10 cellular contexts compared by ENCODE assay signal in the genomic region with DNA sequence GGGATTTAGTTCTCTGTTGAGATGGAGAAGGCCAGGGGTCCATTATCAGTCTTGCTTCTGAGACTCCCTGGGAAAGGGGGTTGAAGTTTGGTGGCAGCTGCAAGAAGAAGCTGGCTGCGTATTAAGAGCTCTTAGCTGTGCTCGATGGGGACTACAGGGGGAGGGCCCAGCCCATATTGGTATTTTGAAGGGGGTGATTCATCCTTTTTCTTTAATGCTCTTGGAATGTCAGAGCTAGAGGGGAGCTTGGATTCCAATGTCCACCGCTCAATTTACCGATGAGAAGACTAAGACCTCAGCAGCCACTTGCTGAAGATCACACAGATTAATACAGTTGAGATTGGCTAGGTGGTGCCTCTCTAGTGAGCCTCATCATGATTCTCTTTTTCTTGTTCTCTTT. TPM values are rescaled to one million over a fixed set of nuclear protein-coding genes. Genes with fewer than 3 reads are reported as not detected.
DNase-seq lines count a peak whose midpoint lies in the region; ATAC-seq, FAIRE-seq and TF ChIP-seq lines count a peak whose summit lies in the region.
"Had no signal": no experiment of that assay in that cellular context is flagged by ENCODE, and none has a peak within 500 bp of the region (broad histone marks: within the 10 kb centered on the region; RNA-seq: fewer than 3 reads in every experiment).

No MANE protein-coding gene starts in this region.

- no peak for FAIRE-seq in urothelium cell line (lab: Jason Lieb, UNC)

- TF ChIP-seq CTCF in cardiac muscle cell (IDR thresholded peaks at IDR 0.05; ENCODE audit: low read depth, low read length) (no peak), heart right ventricle (IDR thresholded peaks at IDR 0.05) (no peak), colonic mucosa (IDR thresholded peaks at IDR 0.05) (no peak)

- intact Hi-C loops in heart right ventricle (cut with DNase I): loop anchor here in 4 of 10 donors (5.0 to 10.0 kb wide), 4 partner anchors 76 to 184 kb away; no protein-coding TSS in a partner anchor
- intact Hi-C loops in left cardiac atrium (cut with DNase I): no loop called here
- intact Hi-C loops in colonic mucosa (cut with DNase I): loop anchor here (10.0 kb wide), 1 partner anchor 346 kb away; no protein-coding TSS in a partner anchor

- H3K27ac ChIP-seq in cardiac muscle cell: peak overlapping the region; percentile 89
- H3K27ac ChIP-seq in heart right ventricle: no peak overlapping the region
- peak overlapping the region; percentile 99 for H3K27ac ChIP-seq in SJCRH30
- H3K27ac ChIP-seq in colonic mucosa: no peak overlapping the region

- H3K36me3 ChIP-seq in cardiac muscle cell: no peaks in the 10 kb centered on the region
- no peaks in the 10 kb centered on the region for H3K36me3 ChIP-seq in heart right ventricle
- no peaks in the 10 kb centered on the region for H3K36me3 ChIP-seq in SJCRH30
- no peaks in the 10 kb centered on the region for H3K36me3 ChIP-seq in colonic mucosa

- H3K4me3 ChIP-seq in cardiac muscle cell: no peak overlapping the region
- H3K4me3 ChIP-seq in heart right ventricle: no peak overlapping the region
- H3K4me3 ChIP-seq in SJCRH30: peak overlapping the region; percentile 89
- no peak overlapping the region for H3K4me3 ChIP-seq in colonic mucosa

- H3K9ac ChIP-seq in colonic mucosa (ENCODE audit: low read depth in 2 of 2, low read length in 2 of 2): no peak overlapping the region

- DNase-seq in cardiac muscle cell (ENCODE audit: low read depth in 1 of 2, low spot score in 1 of 2): no peak
- DNase-seq in heart right ventricle: no peak
- DNase-seq in SJCRH30: peak; percentile 91 to 94
- DNase-seq in hepatic stellate cell (ENCODE audit: low spot score): peak; percentile 41
- DNase-seq in urothelium cell line (ENCODE audit: low spot score): peak; percentile 69
- no peak for DNase-seq in left cardiac atrium
- no peak for DNase-seq in colonic mucosa
- no peak for DNase-seq in NOMO-1 treated with DMSO at 0.1 percent for 48 hours (lab: John Stamatoyannopoulos, UW; ENCODE audit: unreplicated experiment)
- DNase-seq: activated CD4-positive, CD25-positive, alpha-beta regulatory T cell had no signal

- ATAC-seq in heart right ventricle: no peak
- ATAC-seq in left cardiac atrium: no peak
- ATAC-seq: HCT116 had no signal

- no peaks in the 10 kb centered on the region for H3K27me3 ChIP-seq in cardiac muscle cell
- peaks cover 0 to 95% (median 78%) of the 10 kb centered on the region in 7 donors for H3K27me3 ChIP-seq in heart right ventricle
- no peaks in the 10 kb centered on the region for H3K27me3 ChIP-seq in SJCRH30
- peaks cover 46% of the 10 kb centered on the region for H3K27me3 ChIP-seq in colonic mucosa

- H3K9me3 ChIP-seq in cardiac muscle cell (ENCODE audit: low read depth) (no peaks in the 10 kb centered on the region), heart right ventricle (no peaks in the 10 kb centered on the region), SJCRH30 (replicated peaks) (no peaks in the 10 kb centered on the region), colonic mucosa (no peaks in the 10 kb centered on the region)

- 81 to 83% methylated on average over 4 of the region's 4 CpGs for WGBS in heart right ventricle, 2 donors

- peaks cover 12% of the 10 kb centered on the region for H3K4me1 ChIP-seq in cardiac muscle cell (ENCODE audit: low read depth)
- peaks cover 11 to 41% (median 37%) of the 10 kb centered on the region in 9 donors for H3K4me1 ChIP-seq in heart right ventricle
- peaks cover 42% of the 10 kb centered on the region for H3K4me1 ChIP-seq in SJCRH30
- H3K4me1 ChIP-seq in colonic mucosa: peaks cover 13% of the 10 kb centered on the region

RNA-seq across cellular contexts. Expression of a gene that starts 5.0 kb away (rescaled TPM):
- total RNA-seq in cardiac muscle cell: 45.5 and 66.4 TPM in 2 replicates
- polyA plus RNA-seq in cardiac muscle cell: 18.9 and 32.7 TPM in 2 replicates
- total RNA-seq in heart right ventricle: under 1 TPM in 9 of 10 donors, not detected in 1; 0.11 to 0.48 (median 0.16) TPM
- polyA plus RNA-seq in heart right ventricle: under 1 TPM; 0.15 to 0.25 TPM
- 19.8 and 20.3 TPM in 2 replicates for total RNA-seq in SJCRH30 (2014; rRNA removed; shearing (Covaris generic))
- under 1 TPM; 0.12 to 0.13 TPM for total RNA-seq in left cardiac atrium
- under 1 TPM; 0.16 to 0.27 TPM for total RNA-seq in colonic mucosa

Comparison
In these comparisons a context has a peak if more than half of its experiments do, and no peak if none do; other contexts are left out.
1. H3K27ac ChIP-seq: peak in cardiac muscle cell (single experiment) and SJCRH30 (single experiment); none in heart right ventricle (0 of 10) and colonic mucosa (single experiment).
2. RNA of a gene that starts 5.0 kb away (total RNA-seq): 45.5 to 66.4 TPM in cardiac muscle cell and 19.8 to 20.3 TPM in SJCRH30; 0.16 to 0.27 TPM in colonic mucosa, 0.11 to 0.48 TPM in heart right ventricle and 0.12 to 0.13 TPM in left cardiac atrium; every median in the first group is over 10 times any median in the second.
3. DNase-seq: peak in SJCRH30 (2 of 2), hepatic stellate cell (single experiment) and urothelium cell line (single experiment); none in cardiac muscle cell (0 of 2), heart right ventricle (0 of 2), left cardiac atrium (single experiment), colonic mucosa (single experiment) and NOMO-1 treated with DMSO at 0.1 percent for 48 hours (single experiment).